ENCODE assay signal across 1 cellular context in the genomic region with DNA sequence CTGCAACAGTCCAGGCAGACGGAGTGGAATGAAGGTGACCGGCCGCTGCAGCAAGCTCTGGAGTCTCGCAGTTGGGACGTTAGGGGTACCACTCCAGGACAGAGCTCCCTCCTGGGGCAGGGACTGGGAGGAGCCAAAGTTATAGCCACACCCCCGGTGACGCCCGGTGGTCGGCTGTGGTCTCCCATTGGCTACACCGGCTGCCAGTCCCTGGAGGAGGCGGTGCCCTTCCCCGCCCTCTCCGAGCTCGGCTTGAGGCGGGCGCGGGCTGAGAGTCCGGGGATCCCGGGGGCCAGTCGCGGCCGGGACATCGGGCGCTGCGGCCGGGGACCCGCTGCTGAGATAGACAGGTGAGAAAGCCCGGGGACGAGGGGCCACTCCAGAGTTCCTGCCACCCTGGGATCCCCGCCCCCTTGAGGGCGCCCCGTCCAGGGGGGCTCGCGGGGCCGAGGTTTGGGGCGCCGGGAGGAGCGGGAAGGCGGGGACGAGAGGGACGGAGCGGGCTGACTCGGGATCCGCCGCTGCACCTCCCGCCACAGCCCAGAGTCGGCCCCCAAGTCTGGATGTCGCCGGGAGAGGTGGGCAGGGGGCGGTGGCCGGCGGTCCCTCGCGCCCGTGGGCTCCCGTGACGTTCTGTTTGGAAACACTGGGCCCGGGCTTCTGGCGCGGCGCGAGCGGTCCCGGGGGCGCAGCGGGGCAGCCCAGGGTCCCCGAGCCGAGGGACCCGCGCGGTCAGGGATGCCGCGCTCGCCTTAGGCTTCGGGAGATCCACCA.
TF ChIP-seq lines count a peak whose summit lies in the region.

A gene (plus strand): TSS at position 231 of the 774 bp plus-strand sequence. CDS start 7,414 bp downstream, outside the sequence.

TF ChIP-seq in HEK293, 187 proteins besides CTCF, POLR2A, EP300 and RAD21 (continued from another document and continues in another):
- TF ChIP-seq, protein P1, sequence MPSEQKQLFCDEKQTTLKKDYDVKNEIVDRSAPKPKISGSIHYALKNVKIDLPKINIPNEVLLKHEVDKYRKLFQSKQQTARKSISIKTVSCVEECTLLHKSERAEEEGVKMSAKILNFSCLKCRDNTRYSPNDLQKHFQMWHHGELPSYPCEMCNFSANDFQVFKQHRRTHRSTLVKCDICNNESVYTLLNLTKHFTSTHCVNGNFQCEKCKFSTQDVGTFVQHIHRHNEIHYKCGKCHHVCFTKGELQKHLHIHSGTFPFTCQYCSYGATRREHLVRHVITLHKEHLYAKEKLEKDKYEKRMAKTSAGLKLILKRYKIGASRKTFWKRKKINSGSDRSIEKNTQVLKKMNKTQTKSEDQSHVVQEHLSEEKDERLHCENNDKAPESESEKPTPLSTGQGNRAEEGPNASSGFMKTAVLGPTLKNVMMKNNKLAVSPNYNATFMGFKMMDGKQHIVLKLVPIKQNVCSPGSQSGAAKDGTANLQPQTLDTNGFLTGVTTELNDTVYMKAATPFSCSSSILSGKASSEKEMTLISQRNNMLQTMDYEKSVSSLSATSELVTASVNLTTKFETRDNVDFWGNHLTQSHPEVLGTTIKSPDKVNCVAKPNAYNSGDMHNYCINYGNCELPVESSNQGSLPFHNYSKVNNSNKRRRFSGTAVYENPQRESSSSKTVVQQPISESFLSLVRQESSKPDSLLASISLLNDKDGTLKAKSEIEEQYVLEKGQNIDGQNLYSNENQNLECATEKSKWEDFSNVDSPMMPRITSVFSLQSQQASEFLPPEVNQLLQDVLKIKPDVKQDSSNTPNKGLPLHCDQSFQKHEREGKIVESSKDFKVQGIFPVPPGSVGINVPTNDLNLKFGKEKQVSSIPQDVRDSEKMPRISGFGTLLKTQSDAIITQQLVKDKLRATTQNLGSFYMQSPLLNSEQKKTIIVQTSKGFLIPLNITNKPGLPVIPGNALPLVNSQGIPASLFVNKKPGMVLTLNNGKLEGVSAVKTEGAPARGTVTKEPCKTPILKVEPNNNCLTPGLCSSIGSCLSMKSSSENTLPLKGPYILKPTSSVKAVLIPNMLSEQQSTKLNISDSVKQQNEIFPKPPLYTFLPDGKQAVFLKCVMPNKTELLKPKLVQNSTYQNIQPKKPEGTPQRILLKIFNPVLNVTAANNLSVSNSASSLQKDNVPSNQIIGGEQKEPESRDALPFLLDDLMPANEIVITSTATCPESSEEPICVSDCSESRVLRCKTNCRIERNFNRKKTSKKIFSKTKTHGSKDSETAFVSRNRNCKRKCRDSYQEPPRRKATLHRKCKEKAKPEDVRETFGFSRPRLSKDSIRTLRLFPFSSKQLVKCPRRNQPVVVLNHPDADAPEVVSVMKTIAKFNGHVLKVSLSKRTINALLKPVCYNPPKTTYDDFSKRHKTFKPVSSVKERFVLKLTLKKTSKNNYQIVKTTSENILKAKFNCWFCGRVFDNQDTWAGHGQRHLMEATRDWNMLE (tag by site-specific recombination; conservative IDR thresholded peaks at IDR 0.05; ENCODE audit: low read depth): no peak
- TF ChIP-seq EGR2 (tag by site-specific recombination; IDR thresholded peaks at IDR 0.05; ENCODE audit: low read depth) (no peak), ZNF664 (tag by site-specific recombination; IDR thresholded peaks at IDR 0.05) (no peak), WT1 (tag by site-specific recombination; IDR thresholded peaks at IDR 0.05) (no peak), IKZF3 (tag by site-specific recombination; IDR thresholded peaks at IDR 0.05) (peak; percentile 16; the same call in 1 of the 2 replicates), ZNF791 (tag by site-specific recombination; IDR thresholded peaks at IDR 0.05) (no peak), GFI1B (tag by site-specific recombination; IDR thresholded peaks at IDR 0.05) (no peak), ZNF121 (tag by site-specific recombination; IDR thresholded peaks at IDR 0.05) (no peak), ZNF350 (tag by site-specific recombination; IDR thresholded peaks at IDR 0.05) (no peak), KLF9 (tag by site-specific recombination; IDR thresholded peaks at IDR 0.05; ENCODE audit: low read depth) (peak; percentile 56; the same call in 1 of the 2 replicates), ZNF423 (tag by site-specific recombination; IDR thresholded peaks at IDR 0.05) (peak; percentile 70), ZNF600 (tag by site-specific recombination; IDR thresholded peaks at IDR 0.05) (peak; percentile 91), SALL2 (tag by site-specific recombination; IDR thresholded peaks at IDR 0.05; ENCODE audit: borderline replicate concordance) (no peak), ZBTB17 (tag by site-specific recombination; IDR thresholded peaks at IDR 0.05) (peak; percentile 31), SP3 (tag by site-specific recombination; IDR thresholded peaks at IDR 0.05) (peak; percentile 95), ZNF175 (tag by site-specific recombination; IDR thresholded peaks at IDR 0.05) (no peak), KLF16 (tag by site-specific recombination; IDR thresholded peaks at IDR 0.05) (no peak), GLIS1 (tag by site-specific recombination; IDR thresholded peaks at IDR 0.05) (peak; percentile 62), ZNF571 (tag by site-specific recombination; IDR thresholded peaks at IDR 0.05) (no peak), ZNF416 (tag by site-specific recombination; IDR thresholded peaks at IDR 0.05) (no peak), ZBTB8A (tag by site-specific recombination; IDR thresholded peaks at IDR 0.05) (peak; percentile 97)
- TF ChIP-seq, protein P2, sequence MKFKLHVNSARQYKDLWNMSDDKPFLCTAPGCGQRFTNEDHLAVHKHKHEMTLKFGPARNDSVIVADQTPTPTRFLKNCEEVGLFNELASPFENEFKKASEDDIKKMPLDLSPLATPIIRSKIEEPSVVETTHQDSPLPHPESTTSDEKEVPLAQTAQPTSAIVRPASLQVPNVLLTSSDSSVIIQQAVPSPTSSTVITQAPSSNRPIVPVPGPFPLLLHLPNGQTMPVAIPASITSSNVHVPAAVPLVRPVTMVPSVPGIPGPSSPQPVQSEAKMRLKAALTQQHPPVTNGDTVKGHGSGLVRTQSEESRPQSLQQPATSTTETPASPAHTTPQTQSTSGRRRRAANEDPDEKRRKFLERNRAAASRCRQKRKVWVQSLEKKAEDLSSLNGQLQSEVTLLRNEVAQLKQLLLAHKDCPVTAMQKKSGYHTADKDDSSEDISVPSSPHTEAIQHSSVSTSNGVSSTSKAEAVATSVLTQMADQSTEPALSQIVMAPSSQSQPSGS (tag by site-specific recombination; IDR thresholded peaks at IDR 0.05; ENCODE audit: low read depth): no peak
- TF ChIP-seq, protein P3, sequence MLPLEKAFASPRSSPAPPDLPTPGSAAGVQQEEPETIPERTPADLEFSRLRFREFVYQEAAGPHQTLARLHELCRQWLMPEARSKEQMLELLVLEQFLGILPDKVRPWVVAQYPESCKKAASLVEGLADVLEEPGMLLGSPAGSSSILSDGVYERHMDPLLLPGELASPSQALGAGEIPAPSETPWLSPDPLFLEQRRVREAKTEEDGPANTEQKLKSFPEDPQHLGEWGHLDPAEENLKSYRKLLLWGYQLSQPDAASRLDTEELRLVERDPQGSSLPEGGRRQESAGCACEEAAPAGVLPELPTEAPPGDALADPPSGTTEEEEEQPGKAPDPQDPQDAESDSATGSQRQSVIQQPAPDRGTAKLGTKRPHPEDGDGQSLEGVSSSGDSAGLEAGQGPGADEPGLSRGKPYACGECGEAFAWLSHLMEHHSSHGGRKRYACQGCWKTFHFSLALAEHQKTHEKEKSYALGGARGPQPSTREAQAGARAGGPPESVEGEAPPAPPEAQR (tag by site-specific recombination; IDR thresholded peaks at IDR 0.05): no peak
- TF ChIP-seq, protein P4, sequence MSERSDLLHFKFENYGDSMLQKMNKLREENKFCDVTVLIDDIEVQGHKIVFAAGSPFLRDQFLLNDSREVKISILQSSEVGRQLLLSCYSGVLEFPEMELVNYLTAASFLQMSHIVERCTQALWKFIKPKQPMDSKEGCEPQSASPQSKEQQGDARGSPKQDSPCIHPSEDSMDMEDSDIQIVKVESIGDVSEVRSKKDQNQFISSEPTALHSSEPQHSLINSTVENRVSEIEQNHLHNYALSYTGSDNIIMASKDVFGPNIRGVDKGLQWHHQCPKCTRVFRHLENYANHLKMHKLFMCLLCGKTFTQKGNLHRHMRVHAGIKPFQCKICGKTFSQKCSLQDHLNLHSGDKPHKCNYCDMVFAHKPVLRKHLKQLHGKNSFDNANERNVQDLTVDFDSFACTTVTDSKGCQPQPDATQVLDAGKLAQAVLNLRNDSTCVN (tag by site-specific recombination; optimal IDR thresholded peaks at IDR 0.05): peak; percentile 78
- TF ChIP-seq, protein P5, sequence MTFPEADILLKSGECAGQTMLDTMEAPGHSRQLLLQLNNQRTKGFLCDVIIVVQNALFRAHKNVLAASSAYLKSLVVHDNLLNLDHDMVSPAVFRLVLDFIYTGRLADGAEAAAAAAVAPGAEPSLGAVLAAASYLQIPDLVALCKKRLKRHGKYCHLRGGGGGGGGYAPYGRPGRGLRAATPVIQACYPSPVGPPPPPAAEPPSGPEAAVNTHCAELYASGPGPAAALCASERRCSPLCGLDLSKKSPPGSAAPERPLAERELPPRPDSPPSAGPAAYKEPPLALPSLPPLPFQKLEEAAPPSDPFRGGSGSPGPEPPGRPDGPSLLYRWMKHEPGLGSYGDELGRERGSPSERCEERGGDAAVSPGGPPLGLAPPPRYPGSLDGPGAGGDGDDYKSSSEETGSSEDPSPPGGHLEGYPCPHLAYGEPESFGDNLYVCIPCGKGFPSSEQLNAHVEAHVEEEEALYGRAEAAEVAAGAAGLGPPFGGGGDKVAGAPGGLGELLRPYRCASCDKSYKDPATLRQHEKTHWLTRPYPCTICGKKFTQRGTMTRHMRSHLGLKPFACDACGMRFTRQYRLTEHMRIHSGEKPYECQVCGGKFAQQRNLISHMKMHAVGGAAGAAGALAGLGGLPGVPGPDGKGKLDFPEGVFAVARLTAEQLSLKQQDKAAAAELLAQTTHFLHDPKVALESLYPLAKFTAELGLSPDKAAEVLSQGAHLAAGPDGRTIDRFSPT (tag by site-specific recombination; IDR thresholded peaks at IDR 0.05): no peak
- TF ChIP-seq, protein P6, sequence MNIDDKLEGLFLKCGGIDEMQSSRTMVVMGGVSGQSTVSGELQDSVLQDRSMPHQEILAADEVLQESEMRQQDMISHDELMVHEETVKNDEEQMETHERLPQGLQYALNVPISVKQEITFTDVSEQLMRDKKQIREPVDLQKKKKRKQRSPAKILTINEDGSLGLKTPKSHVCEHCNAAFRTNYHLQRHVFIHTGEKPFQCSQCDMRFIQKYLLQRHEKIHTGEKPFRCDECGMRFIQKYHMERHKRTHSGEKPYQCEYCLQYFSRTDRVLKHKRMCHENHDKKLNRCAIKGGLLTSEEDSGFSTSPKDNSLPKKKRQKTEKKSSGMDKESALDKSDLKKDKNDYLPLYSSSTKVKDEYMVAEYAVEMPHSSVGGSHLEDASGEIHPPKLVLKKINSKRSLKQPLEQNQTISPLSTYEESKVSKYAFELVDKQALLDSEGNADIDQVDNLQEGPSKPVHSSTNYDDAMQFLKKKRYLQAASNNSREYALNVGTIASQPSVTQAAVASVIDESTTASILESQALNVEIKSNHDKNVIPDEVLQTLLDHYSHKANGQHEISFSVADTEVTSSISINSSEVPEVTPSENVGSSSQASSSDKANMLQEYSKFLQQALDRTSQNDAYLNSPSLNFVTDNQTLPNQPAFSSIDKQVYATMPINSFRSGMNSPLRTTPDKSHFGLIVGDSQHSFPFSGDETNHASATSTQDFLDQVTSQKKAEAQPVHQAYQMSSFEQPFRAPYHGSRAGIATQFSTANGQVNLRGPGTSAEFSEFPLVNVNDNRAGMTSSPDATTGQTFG (tag by site-specific recombination; IDR thresholded peaks at IDR 0.05; ENCODE audit: borderline replicate concordance): no peak
- TF ChIP-seq, protein P7, sequence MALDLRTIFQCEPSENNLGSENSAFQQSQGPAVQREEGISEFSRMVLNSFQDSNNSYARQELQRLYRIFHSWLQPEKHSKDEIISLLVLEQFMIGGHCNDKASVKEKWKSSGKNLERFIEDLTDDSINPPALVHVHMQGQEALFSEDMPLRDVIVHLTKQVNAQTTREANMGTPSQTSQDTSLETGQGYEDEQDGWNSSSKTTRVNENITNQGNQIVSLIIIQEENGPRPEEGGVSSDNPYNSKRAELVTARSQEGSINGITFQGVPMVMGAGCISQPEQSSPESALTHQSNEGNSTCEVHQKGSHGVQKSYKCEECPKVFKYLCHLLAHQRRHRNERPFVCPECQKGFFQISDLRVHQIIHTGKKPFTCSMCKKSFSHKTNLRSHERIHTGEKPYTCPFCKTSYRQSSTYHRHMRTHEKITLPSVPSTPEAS (tag by site-specific recombination; IDR thresholded peaks at IDR 0.05): 0 out of 2 replicates have a peak, but pooled peaks have one; percentile 13
- TF ChIP-seq, protein P8, sequence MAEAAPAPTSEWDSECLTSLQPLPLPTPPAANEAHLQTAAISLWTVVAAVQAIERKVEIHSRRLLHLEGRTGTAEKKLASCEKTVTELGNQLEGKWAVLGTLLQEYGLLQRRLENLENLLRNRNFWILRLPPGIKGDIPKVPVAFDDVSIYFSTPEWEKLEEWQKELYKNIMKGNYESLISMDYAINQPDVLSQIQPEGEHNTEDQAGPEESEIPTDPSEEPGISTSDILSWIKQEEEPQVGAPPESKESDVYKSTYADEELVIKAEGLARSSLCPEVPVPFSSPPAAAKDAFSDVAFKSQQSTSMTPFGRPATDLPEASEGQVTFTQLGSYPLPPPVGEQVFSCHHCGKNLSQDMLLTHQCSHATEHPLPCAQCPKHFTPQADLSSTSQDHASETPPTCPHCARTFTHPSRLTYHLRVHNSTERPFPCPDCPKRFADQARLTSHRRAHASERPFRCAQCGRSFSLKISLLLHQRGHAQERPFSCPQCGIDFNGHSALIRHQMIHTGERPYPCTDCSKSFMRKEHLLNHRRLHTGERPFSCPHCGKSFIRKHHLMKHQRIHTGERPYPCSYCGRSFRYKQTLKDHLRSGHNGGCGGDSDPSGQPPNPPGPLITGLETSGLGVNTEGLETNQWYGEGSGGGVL (tag by site-specific recombination; IDR thresholded peaks at IDR 0.05): peak; percentile 22; the same call in 1 of the 2 replicates
- TF ChIP-seq, protein P9, sequence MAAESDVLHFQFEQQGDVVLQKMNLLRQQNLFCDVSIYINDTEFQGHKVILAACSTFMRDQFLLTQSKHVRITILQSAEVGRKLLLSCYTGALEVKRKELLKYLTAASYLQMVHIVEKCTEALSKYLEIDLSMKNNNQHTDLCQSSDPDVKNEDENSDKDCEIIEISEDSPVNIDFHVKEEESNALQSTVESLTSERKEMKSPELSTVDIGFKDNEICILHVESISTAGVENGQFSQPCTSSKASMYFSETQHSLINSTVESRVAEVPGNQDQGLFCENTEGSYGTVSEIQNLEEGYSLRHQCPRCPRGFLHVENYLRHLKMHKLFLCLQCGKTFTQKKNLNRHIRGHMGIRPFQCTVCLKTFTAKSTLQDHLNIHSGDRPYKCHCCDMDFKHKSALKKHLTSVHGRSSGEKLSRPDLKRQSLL (tag by site-specific recombination; IDR thresholded peaks at IDR 0.05): no peak
